In genomic region chr5:55894135-55894534, GRCh38 we compare ENCODE assay signal across 32 cellular contexts. TPM values are rescaled to one million over a fixed set of nuclear protein-coding genes. Genes with fewer than 3 reads are reported as not detected.
DNase-seq lines count a peak whose midpoint lies in the region; ATAC-seq and TF ChIP-seq lines count a peak whose summit lies in the region.
"Had no signal": no experiment of that assay in that cellular context is flagged by ENCODE, and none has a peak within 500 bp of the region (broad histone marks: within the 10 kb centered on the region; RNA-seq: fewer than 3 reads in every experiment).

No MANE protein-coding gene starts in this region.

- ATAC-seq in GM19397 (IDR thresholded peaks at IDR 0.05; ENCODE audit: unreplicated experiment) (peak; percentile 55), HG03175 (IDR thresholded peaks at IDR 0.05; ENCODE audit: unreplicated experiment) (peak; percentile 42), T-cell (replicated peaks in 1 of 4) (no peak)
- ATAC-seq in activated T-helper 17 cell treated with anti-CD3 and anti-CD28 coated beads, Interleukin-2, amount 50 U/mL, for 72 hours (replicated peaks): peak; percentile 47
- ATAC-seq: esophagus mucosa, GM23338, K562, PC-3, Right ventricle myocardium inferior, WTC11 had no signal

- H3K27ac Mint-ChIP-seq in activated T-helper 17 cell treated with anti-CD3 and anti-CD28 coated beads, Interleukin-2, amount 50 U/mL, for 72 hours: no peak overlapping the region
- no peak overlapping the region for H3K27ac Mint-ChIP-seq in T-cell
- H3K27ac Mint-ChIP-seq: activated CD4-positive, alpha-beta T cell treated with anti-CD3 and anti-CD28 coated beads, Interleukin-2, amount 10 ng/mL, durations not matched to agents 7 days and 5 days; activated T-cell treated with anti-CD3 and anti-CD28 coated beads, Interleukin-2, amount 50 U/mL, for 24 hours; endodermal cell; GM23338; nephron progenitor cell; WTC11 had no signal

- H3K27me3 Mint-ChIP-seq in activated T-helper 17 cell treated with anti-CD3 and anti-CD28 coated beads, Interleukin-2, amount 50 U/mL, for 72 hours: peaks cover 4% of the 10 kb centered on the region
- peaks cover 4 to 10% of the 10 kb centered on the region in 2 donors for H3K27me3 Mint-ChIP-seq in T-cell

- H3K4me1 Mint-ChIP-seq in activated T-helper 17 cell treated with anti-CD3 and anti-CD28 coated beads, Interleukin-2, amount 50 U/mL, for 72 hours: peaks cover 14% of the 10 kb centered on the region
- peaks cover 5 to 10% (median 8%) of the 10 kb centered on the region in 3 donors for H3K4me1 Mint-ChIP-seq in T-cell
- H3K4me1 Mint-ChIP-seq: endodermal cell, GM23338, nephron progenitor cell, WTC11 had no signal

- no peaks in the 10 kb centered on the region for H3K9me3 Mint-ChIP-seq in activated T-helper 17 cell treated with anti-CD3 and anti-CD28 coated beads, Interleukin-2, amount 50 U/mL, for 72 hours
- H3K9me3 Mint-ChIP-seq in T-cell: no peaks in the 10 kb centered on the region
- H3K9me3 Mint-ChIP-seq: activated CD4-positive, alpha-beta T cell treated with anti-CD3 and anti-CD28 coated beads, Interleukin-2, amount 10 ng/mL, durations not matched to agents 7 days and 5 days; activated T-cell treated with anti-CD3 and anti-CD28 coated beads, Interleukin-2, amount 50 U/mL, for 24 hours had no signal

- POLR2A ChIA-PET in T-cell (lab: Charles Lee): no interaction called here

- H3K4me3 Mint-ChIP-seq in activated T-helper 17 cell treated with anti-CD3 and anti-CD28 coated beads, Interleukin-2, amount 50 U/mL, for 72 hours: no peak overlapping the region
- H3K4me3 Mint-ChIP-seq in T-cell: no peak overlapping the region
- H3K4me3 Mint-ChIP-seq: activated CD4-positive, alpha-beta T cell treated with anti-CD3 and anti-CD28 coated beads, Interleukin-2, amount 10 ng/mL, durations not matched to agents 7 days and 5 days; activated T-cell treated with anti-CD3 and anti-CD28 coated beads, Interleukin-2, amount 50 U/mL, for 24 hours; endodermal cell; GM23338; nephron progenitor cell; WTC11 had no signal

- TF ChIP-seq CTCF in foreskin fibroblast (IDR thresholded peaks at IDR 0.05; ENCODE audit: low read depth, low read length): no peak

- DNase-seq in medulla oblongata (ENCODE audit: extremely low spot score) (peak; percentile 12), foreskin fibroblast (no peak), ecto neural progenitor cell (ENCODE audit: low spot score) (no peak), T-cell (no peak)
- DNase-seq: activated CD4-positive, alpha-beta T cell treated with anti-CD3 and anti-CD28 coated beads, Interleukin-2, amount 10 ng/mL, durations not matched to agents 7 days and 5 days; activated naive CD4-positive, alpha-beta T cell treated with Interleukin-2 at 50 U/mL for 16 hours; activated T-cell treated with anti-CD3 and anti-CD28 coated beads, Interleukin-2, amount 50 U/mL, for 24 hours; colonic mucosa; endodermal cell; MG63; NCI-H1436; NCI-H2107; NCI-H82; nephron progenitor cell; ovary; PC-3; spleen; stimulated activated CD4-positive, alpha-beta T cell treated with anti-CD3 and anti-CD28 coated beads, Interleukin-2, amount 100 ng/mL, for 48 hours; substantia nigra; upper lobe of left lung had no signal

- CTCF ChIA-PET in T-cell (lab: Charles Lee): interaction anchor here in 1 of 2 donors (0.6 kb wide), 1 partner anchor 732 kb away, joined by 3 read pairs; no protein-coding TSS in a partner anchor

- H3K4me3 ChIP-seq in foreskin fibroblast (ENCODE audit: low read depth in 1 of 2, low read length in 2 of 2): no peak overlapping the region
- H3K4me3 ChIP-seq: BLaER1, breast epithelium, colonic mucosa, GM23338, K562, lung, MG63, ovary, spleen, upper lobe of left lung had no signal

- no peaks in the 10 kb centered on the region for H3K36me3 Mint-ChIP-seq in activated T-helper 17 cell treated with anti-CD3 and anti-CD28 coated beads, Interleukin-2, amount 50 U/mL, for 72 hours (ENCODE audit: low read depth)
- no peaks in the 10 kb centered on the region for H3K36me3 Mint-ChIP-seq in T-cell
- H3K36me3 Mint-ChIP-seq: WTC11 had no signal

RNA-seq across cellular contexts. Expression of gene IL31RA, which starts 43.0 kb away (rescaled TPM):
- total RNA-seq in activated T-helper 17 cell treated with anti-CD3 and anti-CD28 coated beads, Interleukin-2, amount 50 U/mL, for 72 hours: under 1 TPM in 1 of 2 donors, not detected in 1; 0.37 TPM
- total RNA-seq in T-cell: not detected
- total RNA-seq: activated CD4-positive, alpha-beta T cell treated with anti-CD3 and anti-CD28 coated beads, Interleukin-2, amount 10 ng/mL, durations not matched to agents 7 days and 5 days; breast epithelium; endodermal cell; frontal cortex; GM23338; K562; Right ventricle myocardium inferior; WTC11 had no signal

Comparison
In these comparisons a context has a peak if more than half of its experiments do, and no peak if none do; other contexts are left out.
1. ATAC-seq: peak in GM19397 (single experiment), HG03175 (single experiment) and activated T-helper 17 cell treated with anti-CD3 and anti-CD28 coated beads, Interleukin-2, amount 50 U/mL, for 72 hours (single experiment); none in T-cell (0 of 4).